Comparison of ENCODE assay signal across 27 cellular contexts in the genomic region with DNA sequence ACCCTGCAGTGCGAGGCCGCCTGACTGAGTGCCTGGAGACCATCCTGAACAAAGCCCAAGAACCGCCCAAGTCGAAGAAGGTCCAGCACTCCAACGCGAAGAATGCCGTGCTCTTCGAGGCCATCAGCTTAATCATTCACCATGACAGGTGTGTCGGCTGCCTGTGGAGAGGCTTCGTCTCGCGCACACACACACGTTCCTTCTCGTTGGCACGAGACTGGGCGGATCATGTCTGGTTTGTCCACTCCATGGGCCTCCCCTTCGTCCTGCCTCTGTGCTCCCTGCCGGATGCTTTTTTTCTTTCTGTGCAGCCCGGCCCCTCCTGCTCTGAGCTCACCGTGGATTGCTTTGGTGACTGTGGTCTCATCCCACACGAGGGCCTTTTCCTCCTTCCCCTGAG. TPM values are rescaled to one million over a fixed set of nuclear protein-coding genes. Genes with fewer than 3 reads are reported as not detected.
DNase-seq lines count a peak whose midpoint lies in the region; ATAC-seq and TF ChIP-seq lines count a peak whose summit lies in the region.
"Had no signal": no experiment of that assay in that cellular context is flagged by ENCODE, and none has a peak within 500 bp of the region (broad histone marks: within the 10 kb centered on the region; RNA-seq: fewer than 3 reads in every experiment).

No MANE protein-coding gene starts in this region.

- H3K4me1 Mint-ChIP-seq in T-helper 17 cell = no peaks in the 10 kb centered on the region
- peaks cover 0 to 3% (median 2%) of the 10 kb centered on the region in 3 donors for H3K4me1 Mint-ChIP-seq in CD8-positive, alpha-beta memory T cell

- peak overlapping the region; percentile 27 for H3K27ac Mint-ChIP-seq in T-helper 17 cell
- H3K27ac Mint-ChIP-seq in CD8-positive, alpha-beta memory T cell = no peak overlapping the region
- H3K27ac Mint-ChIP-seq: CD4-positive, alpha-beta T cell had no signal

- peaks cover 67 to 91% of the 10 kb centered on the region in 2 donors for H3K36me3 ChIP-seq in neuronal stem cell (replicated peaks in 1 of 2; ENCODE audit: control insufficient read depth in 2 of 2, insufficient read depth in 2 of 2, low read length in 2 of 2)
- peaks cover 47% of the 10 kb centered on the region for H3K36me3 ChIP-seq in CD8-positive, alpha-beta memory T cell (ENCODE audit: insufficient read depth, low read length)

- H3K79me1 ChIP-seq in neuronal stem cell (ENCODE audit: low read depth, low read length) = peaks cover 11% of the 10 kb centered on the region

- H3K4me2 ChIP-seq in neuronal stem cell (ENCODE audit: insufficient read depth, low read length, poor library complexity, severe bottlenecking) = no peak overlapping the region
- H3K4me2 ChIP-seq: A549, PC-9 had no signal

- ATAC-seq in T-helper 17 cell (no peak), GM18909 (IDR thresholded peaks at IDR 0.05; ENCODE audit: poor library complexity, unreplicated experiment) (no peak), GM18870 (IDR thresholded peaks at IDR 0.05; ENCODE audit: unreplicated experiment) (no peak)
- ATAC-seq: A549 had no signal

- TF ChIP-seq CTCF in C4-2B (conservative IDR thresholded peaks at IDR 0.05) = no peak

- CTCF ChIA-PET in CD8-positive, alpha-beta memory T cell (lab: Charles Lee) = no interaction called here

- H2AK5ac ChIP-seq in neuronal stem cell (ENCODE audit: low read depth, low read length) = no peak overlapping the region

- H3K9me3 ChIP-seq in T-helper 17 cell (ENCODE audit: control insufficient read depth, low read length, poor library complexity, severe bottlenecking) (no peaks in the 10 kb centered on the region), neuronal stem cell (replicated peaks in 1 of 2; ENCODE audit: control insufficient read depth in 2 of 2, insufficient read depth in 1 of 2, low read depth in 1 of 2, low read length in 2 of 2) (no peaks in the 10 kb centered on the region)
- H3K9me3 ChIP-seq in CD8-positive, alpha-beta memory T cell (ENCODE audit: low read length) = no peaks in the 10 kb centered on the region
- H3K9me3 ChIP-seq: A549 had no signal

- no peaks in the 10 kb centered on the region for H3K4me1 ChIP-seq in neuronal stem cell (ENCODE audit: control insufficient read depth in 2 of 2, insufficient read depth in 1 of 2, low read depth in 1 of 2, low read length in 2 of 2)
- no peaks in the 10 kb centered on the region for H3K4me1 ChIP-seq in CD8-positive, alpha-beta memory T cell (ENCODE audit: insufficient read depth, low read length)
- H3K4me1 ChIP-seq: A549 had no signal

- H2BK15ac ChIP-seq in neuronal stem cell (ENCODE audit: low read length) = no peak overlapping the region

- POLR2A ChIA-PET in CD8-positive, alpha-beta memory T cell (lab: Charles Lee) = no interaction called here

- H3K4me3 Mint-ChIP-seq in T-helper 17 cell = no peak overlapping the region
- no peak overlapping the region for H3K4me3 Mint-ChIP-seq in CD8-positive, alpha-beta memory T cell
- H3K4me3 Mint-ChIP-seq: CD4-positive, alpha-beta T cell had no signal

- DNase-seq in T-helper 17 cell (no peak), left kidney (ENCODE audit: low read depth, low spot score) (peak; percentile 80), neuronal stem cell (ENCODE audit: low spot score) (no peak), AG08395 (ENCODE audit: low spot score) (no peak)
- DNase-seq in CD8-positive, alpha-beta memory T cell = no peak
- DNase-seq: Calu3; CD4-positive, alpha-beta T cell; EL; GF-D8; H7; MM.1S; NCI-H1048; NCI-H1436 treated with DMSO at 0.1 percent for 48 hours; NCI-H1930; NCI-H2227 treated with DMSO at 0.1 percent for 48 hours; NCI-H510A treated with DMSO at 0.1 percent for 48 hours; NCI-H748 treated with DMSO at 0.1 percent for 48 hours; PC-9; RPMI8226; SHP77 treated with DMSO at 0.1 percent for 48 hours had no signal

- H4K91ac ChIP-seq in neuronal stem cell (ENCODE audit: low read depth, low read length, poor library complexity) = no peak overlapping the region

- no peak overlapping the region for H2BK12ac ChIP-seq in neuronal stem cell (ENCODE audit: low read length)

- no peaks in the 10 kb centered on the region for H3K27me3 Mint-ChIP-seq in T-helper 17 cell
- no peaks in the 10 kb centered on the region for H3K27me3 Mint-ChIP-seq in CD8-positive, alpha-beta memory T cell
- H3K27me3 Mint-ChIP-seq: CD4-positive, alpha-beta T cell had no signal

- no peak overlapping the region for H3K4me3 ChIP-seq in neuronal stem cell (ENCODE audit: low read length in 2 of 2)
- no peak overlapping the region for H3K4me3 ChIP-seq in CD8-positive, alpha-beta memory T cell (ENCODE audit: low read length)
- H3K4me3 ChIP-seq: A549, PC-9, SK-N-MC had no signal

- H3K27ac ChIP-seq in C4-2B (peak overlapping the region; percentile 85), neuronal stem cell (replicated peaks; ENCODE audit: low read length) (no peak overlapping the region)
- H3K27ac ChIP-seq in CD8-positive, alpha-beta memory T cell (ENCODE audit: low read depth, low read length) = no peak overlapping the region
- H3K27ac ChIP-seq: A549, PC-9, SK-N-MC had no signal

- H3K36me3 Mint-ChIP-seq in T-helper 17 cell (ENCODE audit: low read depth) = peaks cover 2% of the 10 kb centered on the region
- H3K36me3 Mint-ChIP-seq in CD8-positive, alpha-beta memory T cell = peaks cover 0 to 86% (median 20%) of the 10 kb centered on the region in 3 donors

- peak overlapping the region; percentile 76 for H3K9ac ChIP-seq in neuronal stem cell (ENCODE audit: low read depth, low read length, poor library complexity)

- no peak overlapping the region for H3K14ac ChIP-seq in neuronal stem cell (ENCODE audit: low read length)

- H3K18ac ChIP-seq in neuronal stem cell (ENCODE audit: low read length) = no peak overlapping the region

- no CpG with 5 or more reads among the region's 21 CpGs for WGBS in neuronal stem cell (ENCODE audit: extremely low coverage in 2 of 2, insufficient read length in 2 of 2, insufficient replicate concordance in 1 of 2), 2 donors

- H3K23ac ChIP-seq in neuronal stem cell (ENCODE audit: low read depth, low read length, poor library complexity) = no peak overlapping the region

- H3K27me3 ChIP-seq in neuronal stem cell (ENCODE audit: control insufficient read depth in 3 of 3, insufficient read depth in 3 of 3, low read depth in 1 of 3, low read length in 3 of 3) = no peaks in the 10 kb centered on the region
- H3K27me3 ChIP-seq in CD8-positive, alpha-beta memory T cell (ENCODE audit: insufficient read depth, low read length, poor library complexity, severe bottlenecking) = no peaks in the 10 kb centered on the region

- no peak overlapping the region for H2AFZ ChIP-seq in neuronal stem cell (ENCODE audit: low read length)
- H2AFZ ChIP-seq: PC-9 had no signal

- no peak overlapping the region for H4K8ac ChIP-seq in neuronal stem cell (ENCODE audit: low read depth, low read length)

- H2BK5ac ChIP-seq in neuronal stem cell (ENCODE audit: low read length) = no peak overlapping the region

- H3K4ac ChIP-seq in neuronal stem cell (ENCODE audit: low read length) = no peak overlapping the region

- no peaks in the 10 kb centered on the region for H3K9me3 Mint-ChIP-seq in CD8-positive, alpha-beta memory T cell
- H3K9me3 Mint-ChIP-seq: CD4-positive, alpha-beta T cell had no signal

- no peak overlapping the region for H2BK120ac ChIP-seq in neuronal stem cell (ENCODE audit: low read depth, low read length)

RNA-seq across cellular contexts. Expression of a gene that starts 51.1 kb away (rescaled TPM):
- total RNA-seq in T-helper 17 cell = not detected
- polyA plus RNA-seq in neuronal stem cell (2013, experiment 1 of 2) = not detected
- polyA plus RNA-seq in neuronal stem cell (2013, experiment 2 of 2) = not detected
- not detected for total RNA-seq in CD8-positive, alpha-beta memory T cell
- not detected for polyA plus RNA-seq in CD8-positive, alpha-beta memory T cell
- total RNA-seq: CD4-positive, alpha-beta T cell; H7; LHCN-M2 had no signal
- polyA plus RNA-seq: A549, BJ had no signal

RNA-seq across cellular contexts. Expression of a gene that starts 59.8 kb away (rescaled TPM):
- total RNA-seq in T-helper 17 cell = 10 to 100 TPM; 71.1 to 74.0 TPM
- 49.2 TPM for polyA plus RNA-seq in neuronal stem cell (2013, experiment 1 of 2)
- polyA plus RNA-seq in neuronal stem cell (2013, experiment 2 of 2) = 52.4 TPM
- 10 to 100 TPM; 38.8 to 42.8 TPM for total RNA-seq in CD8-positive, alpha-beta memory T cell
- polyA plus RNA-seq in CD8-positive, alpha-beta memory T cell = 13.9 TPM
